In genomic region chr20:37697314-37697713, GRCh38 we compare ENCODE assay signal across 14 cellular contexts. TPM values are rescaled to one million over a fixed set of nuclear protein-coding genes. Genes with fewer than 3 reads are reported as not detected.
DNase-seq lines count a peak whose midpoint lies in the region; ATAC-seq and TF ChIP-seq lines count a peak whose summit lies in the region.
"Had no signal": no experiment of that assay in that cellular context is flagged by ENCODE, and none has a peak within 500 bp of the region (broad histone marks: within the 10 kb centered on the region; RNA-seq: fewer than 3 reads in every experiment).

No MANE protein-coding gene starts in this region.

- peaks cover 6% of the 10 kb centered on the region for H3K36me3 Mint-ChIP-seq in activated naive CD4-positive, alpha-beta T cell treated with anti-CD3 and anti-CD28 coated beads for 36 hours (ENCODE audit: low read depth)

- peaks cover 21 to 25% of the 10 kb centered on the region in 2 experiments for H3K4me1 ChIP-seq in neutrophil (ENCODE audit: control insufficient read depth in 1 of 2, insufficient read depth in 1 of 2, low read depth in 1 of 2, low read length in 1 of 2)

- no peak for TF ChIP-seq CTCF in neutrophil (IDR thresholded peaks at IDR 0.05)

- no peak overlapping the region for H3K4me3 ChIP-seq in neutrophil (ENCODE audit: low read depth in 1 of 2, low read length in 1 of 2)
- H3K4me3 ChIP-seq: esophagus squamous epithelium, smooth muscle cell had no signal

- CTCF ChIA-PET in activated naive CD4-positive, alpha-beta T cell treated with anti-CD3 and anti-CD28 coated beads for 36 hours (lab: Charles Lee), result no interaction called here

- no peak overlapping the region for H3K27ac Mint-ChIP-seq in activated naive CD4-positive, alpha-beta T cell treated with anti-CD3 and anti-CD28 coated beads for 36 hours
- H3K27ac Mint-ChIP-seq: nephron had no signal

- intact Hi-C loops in activated naive CD4-positive, alpha-beta T cell treated with anti-CD3 and anti-CD28 coated beads for 36 hours (cut with micrococcal nuclease), result no loop called here

- peaks cover 4% of the 10 kb centered on the region for H3K27me3 ChIP-seq in neutrophil

- H3K36me3 ChIP-seq in neutrophil, result no peaks in the 10 kb centered on the region
- H3K36me3 ChIP-seq: esophagus squamous epithelium had no signal

- H3K9me3 ChIP-seq in neutrophil, result no peaks in the 10 kb centered on the region
- H3K9me3 ChIP-seq: esophagus squamous epithelium had no signal

- no peak overlapping the region for H3K4me3 Mint-ChIP-seq in activated naive CD4-positive, alpha-beta T cell treated with anti-CD3 and anti-CD28 coated beads for 36 hours

- peak overlapping the region; percentile 21 for H3K27ac ChIP-seq in neutrophil
- H3K27ac ChIP-seq: esophagus squamous epithelium, VCaP had no signal

- DNase-seq in NAMALWA (ENCODE audit: low spot score), result peak; percentile 11
- no peak for DNase-seq in NCI-H748 treated with DMSO at 0.1 percent for 48 hours (lab: John Stamatoyannopoulos, UW)
- DNase-seq in HuH-7 (ENCODE audit: low spot score), result no peak
- DNase-seq in activated naive CD4-positive, alpha-beta T cell treated with anti-CD3 and anti-CD28 coated beads for 36 hours, result no peak
- no peak for DNase-seq in foreskin melanocyte
- DNase-seq: esophagus squamous epithelium, NCI-H1436 had no signal

- H3K4me1 Mint-ChIP-seq in activated naive CD4-positive, alpha-beta T cell treated with anti-CD3 and anti-CD28 coated beads for 36 hours (ENCODE audit: low read depth), result peaks cover 34% of the 10 kb centered on the region

- H3K9me3 Mint-ChIP-seq in activated naive CD4-positive, alpha-beta T cell treated with anti-CD3 and anti-CD28 coated beads for 36 hours, result no peaks in the 10 kb centered on the region
- H3K9me3 Mint-ChIP-seq: nephron had no signal

- no peaks in the 10 kb centered on the region for H3K27me3 Mint-ChIP-seq in activated naive CD4-positive, alpha-beta T cell treated with anti-CD3 and anti-CD28 coated beads for 36 hours (ENCODE audit: low read depth)

- ATAC-seq in GM18867 (IDR thresholded peaks at IDR 0.05; ENCODE audit: unreplicated experiment) (peak; percentile 60), HG02798 (IDR thresholded peaks at IDR 0.05; ENCODE audit: poor library complexity, unreplicated experiment) (peak; percentile 42)
- ATAC-seq: Panc1 had no signal

RNA-seq across cellular contexts. Expression of gene CTNNBL1, which starts 3.5 kb away (rescaled TPM):
- total RNA-seq in activated naive CD4-positive, alpha-beta T cell treated with anti-CD3 and anti-CD28 coated beads for 36 hours, result 10 to 100 TPM; 66.4 to 75.4 TPM
